1 cellular context compared by ENCODE assay signal in genomic region chr4:150960818-150961217, GRCh38.
TF ChIP-seq lines count a peak whose summit lies in the region.

No MANE protein-coding gene starts in this region.

TF ChIP-seq in K562, 482 proteins besides CTCF, POLR2A, EP300 and RAD21 (continued from another document):
- TF ChIP-seq SMC3 (conservative IDR thresholded peaks at IDR 0.05; ENCODE audit: insufficient read depth, low read depth, low read length): 0 out of 2 replicates have a peak, but pooled peaks have one; percentile 8
